Comparison of ENCODE assay signal across 1 cellular context in genomic region chr2:144444418-144444817, GRCh38.
TF ChIP-seq lines count a peak whose summit lies in the region.

No MANE protein-coding gene starts in this region.

TF ChIP-seq in H1, 55 proteins besides CTCF, POLR2A, EP300 and RAD21 (continued from another document):
- no peak for TF ChIP-seq TAF7 (optimal IDR thresholded peaks at IDR 0.05; ENCODE audit: borderline replicate concordance, low read depth, low read length)
- no peak for TF ChIP-seq SP2 (IDR thresholded peaks at IDR 0.05; ENCODE audit: low read length)
- no peak for TF ChIP-seq SRF (IDR thresholded peaks at IDR 0.05; ENCODE audit: low read depth, low read length)
- TF ChIP-seq RXRA (IDR thresholded peaks at IDR 0.05; ENCODE audit: insufficient read depth, low read depth, low read length), result no peak
- no peak for TF ChIP-seq CHD1 (IDR thresholded peaks at IDR 0.05; ENCODE audit: low read depth, low read length)
- TF ChIP-seq GTF2F1 (IDR thresholded peaks at IDR 0.05; ENCODE audit: borderline replicate concordance, low read depth, low read length), result no peak
- no peak for TF ChIP-seq FOSL1 (IDR thresholded peaks at IDR 0.05; ENCODE audit: insufficient read depth, low read depth, low read length)
- TF ChIP-seq TAF1 (IDR thresholded peaks at IDR 0.05; ENCODE audit: low read depth, low read length), result no peak
- TF ChIP-seq JUND (IDR thresholded peaks at IDR 0.05; ENCODE audit: low read length), result no peak; the same call in 1 of the 2 replicates
- peak; percentile 38 for TF ChIP-seq CTBP2 (IDR thresholded peaks at IDR 0.05; ENCODE audit: borderline replicate concordance, insufficient read depth, insufficient read length, low read length)
- no peak for TF ChIP-seq SP4 (IDR thresholded peaks at IDR 0.05; ENCODE audit: low read length)
- TF ChIP-seq BCL11A (IDR thresholded peaks at IDR 0.05; ENCODE audit: low read depth in 2 of 2, low read length in 2 of 2), result no peak
- TF ChIP-seq SIRT6 (IDR thresholded peaks at IDR 0.05; ENCODE audit: low read length), result no peak
- peak; percentile 54; the same call in 1 of the 2 replicates for TF ChIP-seq KDM1A (IDR thresholded peaks at IDR 0.05; ENCODE audit: borderline replicate concordance, low read length)
- no peak for TF ChIP-seq RFX5 (IDR thresholded peaks at IDR 0.05; ENCODE audit: borderline replicate concordance, low read depth, low read length)
- TF ChIP-seq NANOG (IDR thresholded peaks at IDR 0.05; ENCODE audit: insufficient read depth, low read depth, low read length, poor library complexity, severe bottlenecking), result peak; percentile 58
- no peak for TF ChIP-seq USF2 (IDR thresholded peaks at IDR 0.05; ENCODE audit: low read length)
- TF ChIP-seq EGR1 (IDR thresholded peaks at IDR 0.05; ENCODE audit: borderline replicate concordance, low read depth, low read length), result no peak
- no peak for TF ChIP-seq TBP (IDR thresholded peaks at IDR 0.05; ENCODE audit: low read depth, low read length)
- TF ChIP-seq KDM5A (IDR thresholded peaks at IDR 0.05; ENCODE audit: low read length), result no peak
- peak; percentile 52 to 87; a peak in 2 of 4 replicates for TF ChIP-seq SIN3A (conservative IDR thresholded peaks at IDR 0.05 in 1 of 2, IDR thresholded peaks at IDR 0.05 in 1 of 2; ENCODE audit: low read depth in 1 of 2, low read length in 2 of 2)
- no peak for TF ChIP-seq ZNF274 (IDR thresholded peaks at IDR 0.05; ENCODE audit: borderline replicate concordance, extremely low read depth, low read length)
- TF ChIP-seq CEBPB (IDR thresholded peaks at IDR 0.05; ENCODE audit: low read depth, low read length), result no peak
- no peak for TF ChIP-seq SIX5 (IDR thresholded peaks at IDR 0.05; ENCODE audit: low read depth, low read length)
- no peak for TF ChIP-seq RBBP5 (IDR thresholded peaks at IDR 0.05; ENCODE audit: borderline replicate concordance, low read depth, low read length)
- no peak for TF ChIP-seq RNF2 (IDR thresholded peaks at IDR 0.05; ENCODE audit: borderline replicate concordance, low read depth, low read length, missing control alignments, poor library complexity, severe bottlenecking)
- TF ChIP-seq POU5F1 (IDR thresholded peaks at IDR 0.05; ENCODE audit: low read depth, low read length), result no peak
- no peak for TF ChIP-seq NRF1 (IDR thresholded peaks at IDR 0.05; ENCODE audit: low read depth, low read length)
- TF ChIP-seq POLR2AphosphoS5 (IDR thresholded peaks at IDR 0.05; ENCODE audit: low read depth, low read length), result no peak
- TF ChIP-seq CREB1 (IDR thresholded peaks at IDR 0.05), result no peak
- TF ChIP-seq SP1 (IDR thresholded peaks at IDR 0.05; ENCODE audit: low read depth, low read length), result peak; percentile 56; the same call in 1 of the 2 replicates
- TF ChIP-seq BACH1 (IDR thresholded peaks at IDR 0.05; ENCODE audit: low read length), result no peak
- no peak for TF ChIP-seq JUN (IDR thresholded peaks at IDR 0.05; ENCODE audit: low read depth, low read length)
- TF ChIP-seq SUZ12 (IDR thresholded peaks at IDR 0.05; ENCODE audit: low read length), result no peak
- no peak for TF ChIP-seq ATF3 (IDR thresholded peaks at IDR 0.05; ENCODE audit: insufficient read depth, low read depth, low read length)
- TF ChIP-seq BRCA1 (IDR thresholded peaks at IDR 0.05; ENCODE audit: low read depth, low read length), result no peak
- no peak for TF ChIP-seq SAP30 (IDR thresholded peaks at IDR 0.05; ENCODE audit: insufficient read depth, insufficient replicate concordance, low read length)
- TF ChIP-seq GABPA (IDR thresholded peaks at IDR 0.05; ENCODE audit: borderline replicate concordance, insufficient read depth, low read length), result no peak
- peak; percentile 88 for TF ChIP-seq TCF12 (IDR thresholded peaks at IDR 0.05; ENCODE audit: low read depth, low read length)
- TF ChIP-seq ASH2L (IDR thresholded peaks at IDR 0.05; ENCODE audit: low read length), result peak; percentile 55
- no peak for TF ChIP-seq PHF8 (conservative IDR thresholded peaks at IDR 0.05; ENCODE audit: low read depth, low read length)
- TF ChIP-seq CHD7 (IDR thresholded peaks at IDR 0.05; ENCODE audit: insufficient replicate concordance, low read length), result no peak
- TF ChIP-seq CBX5 (IDR thresholded peaks at IDR 0.05; ENCODE audit: low read depth, low read length), result no peak
- TF ChIP-seq TEAD4 (IDR thresholded peaks at IDR 0.05; ENCODE audit: low read depth, low read length), result no peak
- TF ChIP-seq YY1 (IDR thresholded peaks at IDR 0.05; ENCODE audit: low read depth, low read length), result peak; percentile 67
- TF ChIP-seq EZH2 (IDR thresholded peaks at IDR 0.05; ENCODE audit: low read depth, low read length, severe bottlenecking), result no peak
- TF ChIP-seq CHD2 (IDR thresholded peaks at IDR 0.05; ENCODE audit: low read length), result no peak
- no peak for TF ChIP-seq HDAC6 (IDR thresholded peaks at IDR 0.05; ENCODE audit: low read depth, low read length)
- no peak for TF ChIP-seq E2F6 (IDR thresholded peaks at IDR 0.05)
- TF ChIP-seq MAX (IDR thresholded peaks at IDR 0.05), result no peak
- TF ChIP-seq HDAC2 (IDR thresholded peaks at IDR 0.05; ENCODE audit: borderline replicate concordance in 1 of 2, low read depth in 2 of 2, low read length in 2 of 2), result peak; percentile 65 to 74; a peak in 2 of 4 replicates
- TF ChIP-seq MAFK (IDR thresholded peaks at IDR 0.05; ENCODE audit: low read depth, low read length), result no peak; the same call in 1 of the 2 replicates
- no peak for TF ChIP-seq KDM4A (IDR thresholded peaks at IDR 0.05; ENCODE audit: low read depth, low read length, severe bottlenecking)
